8 cellular contexts compared by ENCODE assay signal in the genomic region with DNA sequence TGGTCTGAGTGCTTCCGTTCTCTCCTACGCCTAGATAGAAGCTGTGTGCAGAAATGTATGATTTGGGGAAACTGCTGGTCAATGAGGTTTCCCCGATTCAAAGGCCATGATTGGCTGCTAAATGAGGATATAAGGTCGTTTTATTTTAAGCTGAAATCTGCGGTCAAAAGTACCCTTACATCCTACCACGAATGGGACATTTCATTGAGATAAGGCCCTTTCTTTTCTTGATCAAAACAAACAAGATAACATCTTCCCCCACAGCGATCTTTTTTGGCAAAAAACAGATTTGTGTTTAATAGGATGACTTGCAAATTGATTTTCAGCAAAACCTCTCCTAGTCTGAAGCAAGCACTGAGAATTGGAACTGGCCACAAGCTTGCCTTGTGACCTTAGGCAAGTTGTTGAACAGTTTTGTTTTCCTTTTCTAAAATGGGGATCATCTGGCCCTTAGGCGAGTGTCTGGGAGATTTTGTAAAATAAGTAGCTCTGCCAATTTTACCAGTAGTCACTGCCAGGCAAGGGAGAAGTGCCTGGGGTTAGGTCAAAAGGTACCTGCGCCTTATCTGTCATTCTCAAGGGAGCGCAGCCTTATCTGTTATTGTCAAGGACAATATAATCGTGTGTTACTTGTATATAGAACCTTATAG. TPM values are rescaled to one million over a fixed set of nuclear protein-coding genes. Genes with fewer than 3 reads are reported as not detected.
DNase-seq lines count a peak whose midpoint lies in the region; ATAC-seq and TF ChIP-seq lines count a peak whose summit lies in the region.

No MANE protein-coding gene starts in this region.

- H3K4me1 ChIP-seq in DOHH2 (ENCODE audit: control insufficient read depth, low read length) (peaks cover 12% of the 10 kb centered on the region), Panc1 (ENCODE audit: control insufficient read depth, insufficient read depth, low read length) (peaks cover 11% of the 10 kb centered on the region), mononuclear cell (ENCODE audit: insufficient read depth, low read length) (peaks cover 51% of the 10 kb centered on the region)

- in situ Hi-C loops in Panc1 (cut with HindIII; ENCODE audit: low pct_unique_long_range_greater_than_20kb, low sequenced_read_pairs) = no loop called here

- ATAC-seq in Panc1 = no peak
- ATAC-seq in effector memory CD8-positive, alpha-beta T cell (replicated peaks) = no peak
- no peak for ATAC-seq in GM18520 (IDR thresholded peaks at IDR 0.05; ENCODE audit: unreplicated experiment)

- H3K4me3 Mint-ChIP-seq in effector memory CD8-positive, alpha-beta T cell = peak overlapping the region; percentile 88 to 93

- intact Hi-C loops in Panc1 (cut with micrococcal nuclease; ENCODE audit: unreplicated experiment) = no loop called here

- H3K27ac ChIP-seq in DOHH2 (ENCODE audit: low read depth, low read length) (peak overlapping the region; percentile 40), Panc1 (ENCODE audit: low read length) (peak overlapping the region; percentile 74)

- TF ChIP-seq CTCF in DOHH2 (IDR thresholded peaks at IDR 0.05; ENCODE audit: low read depth, low read length, poor library complexity, severe bottlenecking) (no peak), Panc1 (IDR thresholded peaks at IDR 0.05) (no peak)

- H4K20me1 ChIP-seq in DOHH2 (ENCODE audit: control insufficient read depth, insufficient read depth, low read depth, low read length) = no peaks in the 10 kb centered on the region

- peaks cover 6 to 11% of the 10 kb centered on the region in 2 donors for H3K27me3 Mint-ChIP-seq in effector memory CD8-positive, alpha-beta T cell

- H3K9me3 Mint-ChIP-seq in effector memory CD8-positive, alpha-beta T cell = no peaks in the 10 kb centered on the region

- H3K36me3 ChIP-seq in DOHH2 (ENCODE audit: control insufficient read depth, low read length) (peaks cover 5% of the 10 kb centered on the region), H7 (replicated peaks; ENCODE audit: control insufficient read depth, insufficient read depth, low read length) (no peaks in the 10 kb centered on the region; the same call in 1 of the 2 replicates), Panc1 (ENCODE audit: control insufficient read depth, insufficient read depth, low read length) (peaks cover 3% of the 10 kb centered on the region; the same call in 1 of the 2 replicates)

- CTCF ChIA-PET in Panc1 (lab: Charles Lee) = interaction anchor here (0.6 to 1.1 kb wide), 3 partner anchors 18 to 145 kb away, joined by 3 to 4 read pairs (median 3); partner anchors contain the start of gene COIL

- peaks cover 10 to 23% of the 10 kb centered on the region in 2 donors for H3K4me1 Mint-ChIP-seq in effector memory CD8-positive, alpha-beta T cell (ENCODE audit: low read depth in 2 of 2)

- H3K9me3 ChIP-seq in DOHH2 (ENCODE audit: control insufficient read depth, insufficient read depth, low read length) (no peaks in the 10 kb centered on the region), Panc1 (ENCODE audit: control insufficient read depth, insufficient read depth, low read depth, low read length) (no peaks in the 10 kb centered on the region), mononuclear cell (ENCODE audit: low read depth, low read length) (no peaks in the 10 kb centered on the region)

- H3K27me3 ChIP-seq in DOHH2 (ENCODE audit: control insufficient read depth, low read length) (peaks cover 3% of the 10 kb centered on the region; the same call in 1 of the 2 replicates), H7 (ENCODE audit: control insufficient read depth, insufficient read depth, low read length) (no peaks in the 10 kb centered on the region), Panc1 (ENCODE audit: control insufficient read depth, insufficient read depth, low read length) (no peaks in the 10 kb centered on the region), mononuclear cell (ENCODE audit: insufficient read depth, low read length) (no peaks in the 10 kb centered on the region)

- TSS peak; percentile 83 for BruUV-seq in Panc1 (replicated peaks; lab: Mats Ljungman, UMichigan)

- H3F3A ChIP-seq in DOHH2 (ENCODE audit: control insufficient read depth, insufficient read depth) = 0 out of 2 replicates have a peak, but pooled peaks cover 3% of the 10 kb centered on the region

- POLR2A ChIA-PET in Panc1 (lab: Charles Lee) = interaction anchor here (0.6 kb wide), 4 partner anchors 10 to 519 kb away, joined by 3 to 6 read pairs (median 5); no protein-coding TSS in a partner anchor

- peaks cover 20% of the 10 kb centered on the region for H3K79me2 ChIP-seq in DOHH2 (ENCODE audit: control insufficient read depth, low read length)

- H3K4me2 ChIP-seq in DOHH2 (ENCODE audit: low read length) = peak overlapping the region; percentile 85

- DNase-seq in H7 (peak; percentile 23), Panc1 (ENCODE audit: low read depth, low spot score) (no peak), NCI-H1436 treated with DMSO at 0.1 percent for 48 hours (lab: John Stamatoyannopoulos, UW) (no peak)
- DNase-seq in effector memory CD8-positive, alpha-beta T cell = no peak
- no peak for DNase-seq in activated CD4-positive, CD25-positive, alpha-beta regulatory T cell treated with anti-CD3 and anti-CD28 coated beads, Interleukin-2, amount 50 U/mL, for 72 hours

- H3K36me3 Mint-ChIP-seq in effector memory CD8-positive, alpha-beta T cell (ENCODE audit: insufficient read depth) = peaks cover 7% of the 10 kb centered on the region

- H3K4me3 ChIP-seq in DOHH2 (ENCODE audit: low read length) (peak overlapping the region; percentile 85), H7 (ENCODE audit: insufficient read depth, low read depth, low read length) (peak overlapping the region; percentile 35), Panc1 (ENCODE audit: low read depth in 2 of 2, low read length in 2 of 2) (peak overlapping the region; percentile 67 to 88), mononuclear cell (ENCODE audit: low read length) (peak overlapping the region; percentile 60)

- no peaks in the 10 kb centered on the region for H3K9me2 ChIP-seq in DOHH2 (replicated peaks; ENCODE audit: control insufficient read depth, low read length)

- H3K27ac Mint-ChIP-seq in effector memory CD8-positive, alpha-beta T cell = peak overlapping the region; percentile 89 to 92

RNA-seq across cellular contexts. Expression of gene SCPEP1, which starts 0.6 kb away (rescaled TPM):
- 38.3 and 41.3 TPM in 2 replicates for total RNA-seq in H7 (2014; rRNA removed; shearing (Covaris generic))
- 50.7 TPM for total RNA-seq in Panc1 (2021; ENCODE audit: unreplicated experiment)
- 47.2 TPM for polyA plus RNA-seq in Panc1 (2012; ENCODE audit: insufficient read length)
- total RNA-seq in mononuclear cell = 106 TPM

RNA-seq across cellular contexts. Expression of gene COIL, which starts 17.7 kb away (rescaled TPM):
- 15.8 and 21.4 TPM in 2 replicates for total RNA-seq in H7 (2014; rRNA removed; shearing (Covaris generic))
- total RNA-seq in Panc1 (2021; ENCODE audit: unreplicated experiment) (32.9 TPM), mononuclear cell (26.6 TPM)
- 12.3 TPM for polyA plus RNA-seq in Panc1 (2012; ENCODE audit: insufficient read length)

Comparison
In these comparisons a context has a peak if more than half of its experiments do, and no peak if none do; other contexts are left out.
1. H3K4me3 ChIP-seq: peak in every context shown above with its lines; median percentile 85 in DOHH2; 78 in Panc1; 60 in mononuclear cell; 35 in H7.